ENCODE assay signal across 10 cellular contexts in the genomic region with DNA sequence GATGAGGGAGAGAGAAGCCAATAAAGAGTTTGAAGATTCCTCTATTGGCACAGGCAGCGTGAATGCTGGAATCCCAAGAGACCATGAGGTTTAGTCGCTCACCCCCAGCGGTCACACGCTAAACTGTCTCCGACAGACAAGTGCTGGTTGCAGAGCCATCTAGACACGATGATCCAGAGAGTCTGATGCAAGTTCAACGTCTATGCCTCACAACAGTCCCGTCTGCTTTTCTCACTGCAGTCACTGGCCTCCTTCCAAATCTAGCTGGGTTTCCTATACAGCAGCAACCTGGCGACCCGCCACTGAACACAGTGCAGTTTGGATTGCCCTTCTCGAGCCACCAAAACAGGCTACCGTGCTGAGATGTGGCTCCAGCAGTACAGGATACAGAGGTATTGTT.
A peak's percentile ranks its signal among the peaks of the same experiment; 100 is the strongest.
DNase-seq lines count a peak whose midpoint lies in the region; ATAC-seq and TF ChIP-seq lines count a peak whose summit lies in the region.
"Had no signal": no experiment of that assay in that cellular context is flagged by ENCODE, and none has a peak within 500 bp of the region (broad histone marks: within the 10 kb centered on the region; RNA-seq: fewer than 3 reads in every experiment).

No MANE protein-coding gene starts in this region.

- H3K27me3 ChIP-seq in gastroesophageal sphincter = peaks cover 3% of the 10 kb centered on the region
- H3K27me3 ChIP-seq: pancreas had no signal

- no peak overlapping the region for H3K27ac ChIP-seq in gastroesophageal sphincter
- H3K27ac ChIP-seq: pancreas had no signal

- H3K4me3 ChIP-seq in gastroesophageal sphincter = no peak overlapping the region
- H3K4me3 ChIP-seq: pancreas had no signal

- no peak for TF ChIP-seq EP300 in gastroesophageal sphincter (IDR thresholded peaks at IDR 0.05)

- ATAC-seq in GM18502 (IDR thresholded peaks at IDR 0.05; ENCODE audit: poor library complexity, unreplicated experiment) (peak; percentile 68), gastroesophageal sphincter (no peak)
- ATAC-seq: pancreas had no signal

- H3K4me1 ChIP-seq in gastroesophageal sphincter = no peaks in the 10 kb centered on the region
- H3K4me1 ChIP-seq: pancreas had no signal

- no peak for TF ChIP-seq CTCF in gastroesophageal sphincter (IDR thresholded peaks at IDR 0.05)

- WGBS in gastroesophageal sphincter (ENCODE audit: low coverage in 1 of 2), 2 donors = 35 to 58% methylated on average over 2 to 12 of the region's 12 CpGs

- DNase-seq in H4 (ENCODE audit: low spot score) = peak; percentile 67
- DNase-seq in NCI-H2171 treated with DMSO at 0.1 percent for 48 hours (lab: John Stamatoyannopoulos, UW) = peak; percentile 71
- peak; percentile 59 for DNase-seq in globus pallidus (ENCODE audit: low spot score)
- no peak for DNase-seq in epidermal melanocyte (ENCODE audit: insufficient read length, low spot score)
- no peak for DNase-seq in HCEC 1CT
- no peak for DNase-seq in COR-L47 (lab: John Stamatoyannopoulos, UW)
- DNase-seq: NCI-H146 had no signal

- TF ChIP-seq POLR2A in gastroesophageal sphincter (IDR thresholded peaks at IDR 0.05) = no peak

- no peaks in the 10 kb centered on the region for H3K36me3 ChIP-seq in gastroesophageal sphincter
- H3K36me3 ChIP-seq: pancreas had no signal

- H3K9me3 ChIP-seq in gastroesophageal sphincter = no peaks in the 10 kb centered on the region
- H3K9me3 ChIP-seq: pancreas had no signal

Comparison
In these comparisons a context has a peak if more than half of its experiments do, and no peak if none do; other contexts are left out.
1. DNase-seq: peak in H4 (single experiment), NCI-H2171 treated with DMSO at 0.1 percent for 48 hours (single experiment) and globus pallidus (single experiment); none in epidermal melanocyte (single experiment), HCEC 1CT (single experiment) and COR-L47 (single experiment).